ENCODE assay signal across 18 cellular contexts in genomic region chr20:15100506-15101160, GRCh38.
DNase-seq lines count a peak whose midpoint lies in the region; ATAC-seq, FAIRE-seq and TF ChIP-seq lines count a peak whose summit lies in the region.
"Had no signal": no experiment of that assay in that cellular context is flagged by ENCODE, and none has a peak within 500 bp of the region (broad histone marks: within the 10 kb centered on the region; RNA-seq: fewer than 3 reads in every experiment).

No MANE protein-coding gene starts in this region.

- POLR2A ChIA-PET in CD8-positive, alpha-beta memory T cell (lab: Charles Lee): no interaction called here

- peaks cover 4 to 31% (median 9%) of the 10 kb centered on the region in 5 donors for H3K9me3 Mint-ChIP-seq in CD8-positive, alpha-beta memory T cell

- H3K27ac Mint-ChIP-seq in CD8-positive, alpha-beta memory T cell: no peak overlapping the region
- H3K27ac Mint-ChIP-seq: dendritic cell treated with granulocyte-macrophage colony-stimulating factor and Interleukin-4, amounts not matched to agents 40 ng/mL and 50 ng/mL, for 4 days; stimulated activated naive CD8-positive, alpha-beta T cell treated with anti-CD3 and anti-CD28 coated beads, Interleukin-15, Interleukin-2, amounts not matched to agents 100 ng/mL and 50 ng/mL, for 24 hours had no signal

- peak; percentile 25 for DNase-seq in GM03348 (ENCODE audit: low spot score)
- DNase-seq in brain microvascular endothelial cell: peak; percentile 58
- DNase-seq in kidney tubule cell (ENCODE audit: low spot score): peak; percentile 63
- no peak for DNase-seq in ureter (ENCODE audit: low spot score)
- no peak for DNase-seq in CD8-positive, alpha-beta memory T cell
- DNase-seq in activated CD4-positive, CD25-positive, alpha-beta regulatory T cell treated with anti-CD3 and anti-CD28 coated beads, Interleukin-2, amount 50 U/mL, for 72 hours: no peak
- DNase-seq in GM12891 (ENCODE audit: insufficient read length, low spot score): no peak
- DNase-seq: activated CD4-positive, alpha-beta T cell treated with anti-CD3 and anti-CD28 coated beads, Interleukin-2, amount 50 U/mL, for 1 hour; activated naive CD4-positive, alpha-beta T cell treated with Interleukin-2 at 50 U/mL for 16 hours; NCI-H1436; NCI-H2227 treated with DMSO at 0.1 percent for 48 hours had no signal

- no peak for FAIRE-seq in GM12891 (lab: Jason Lieb, UNC)
- FAIRE-seq: HTR-8/SVneo had no signal

- in situ Hi-C loops in brain microvascular endothelial cell (cut with HindIII; ENCODE audit: low pct_ligation_motif_present, low sequenced_read_pairs): no loop called here

- peaks cover 0 to 23% (median 0%) of the 10 kb centered on the region in 3 donors for H3K36me3 Mint-ChIP-seq in CD8-positive, alpha-beta memory T cell

- no peaks in the 10 kb centered on the region for H3K4me1 Mint-ChIP-seq in CD8-positive, alpha-beta memory T cell
- H3K4me1 Mint-ChIP-seq: neural crest cell had no signal

- no peaks in the 10 kb centered on the region for H3K36me3 ChIP-seq in brain microvascular endothelial cell (replicated peaks)
- H3K36me3 ChIP-seq in CD8-positive, alpha-beta memory T cell (ENCODE audit: insufficient read depth, low read length): no peaks in the 10 kb centered on the region
- H3K36me3 ChIP-seq: HAP-1 had no signal

- H3K27ac ChIP-seq in brain microvascular endothelial cell: no peak overlapping the region
- H3K27ac ChIP-seq in CD8-positive, alpha-beta memory T cell (ENCODE audit: low read depth, low read length): no peak overlapping the region

- no peaks in the 10 kb centered on the region for H3K27me3 ChIP-seq in brain microvascular endothelial cell (replicated peaks)
- H3K27me3 ChIP-seq in CD8-positive, alpha-beta memory T cell (ENCODE audit: insufficient read depth, low read length, poor library complexity, severe bottlenecking): no peaks in the 10 kb centered on the region

- no peaks in the 10 kb centered on the region for H3K27me3 Mint-ChIP-seq in CD8-positive, alpha-beta memory T cell
- H3K27me3 Mint-ChIP-seq: dendritic cell treated with granulocyte-macrophage colony-stimulating factor and Interleukin-4, amounts not matched to agents 40 ng/mL and 50 ng/mL, for 4 days; stimulated activated naive CD8-positive, alpha-beta T cell treated with anti-CD3 and anti-CD28 coated beads, Interleukin-15, Interleukin-2, amounts not matched to agents 100 ng/mL and 50 ng/mL, for 24 hours had no signal

- H3K4me1 ChIP-seq in CD8-positive, alpha-beta memory T cell (ENCODE audit: insufficient read depth, low read length): no peaks in the 10 kb centered on the region
- H3K4me1 ChIP-seq: HAP-1 had no signal

- TF ChIP-seq POLR2A in GM12891 (IDR thresholded peaks at IDR 0.05; ENCODE audit: low read depth, low read length): no peak

- no peak overlapping the region for H3K4me3 Mint-ChIP-seq in CD8-positive, alpha-beta memory T cell
- H3K4me3 Mint-ChIP-seq: dendritic cell treated with granulocyte-macrophage colony-stimulating factor and Interleukin-4, amounts not matched to agents 40 ng/mL and 50 ng/mL, for 4 days; neural crest cell; stimulated activated naive CD8-positive, alpha-beta T cell treated with anti-CD3 and anti-CD28 coated beads, Interleukin-15, Interleukin-2, amounts not matched to agents 100 ng/mL and 50 ng/mL, for 24 hours had no signal

- H3K9me3 ChIP-seq in CD8-positive, alpha-beta memory T cell (ENCODE audit: low read length): no peaks in the 10 kb centered on the region
- H3K9me3 ChIP-seq: HAP-1 had no signal

- H3K4me3 ChIP-seq in brain microvascular endothelial cell (ENCODE audit: low read depth, low read length): no peak overlapping the region
- H3K4me3 ChIP-seq in CD8-positive, alpha-beta memory T cell (ENCODE audit: low read length): no peak overlapping the region
- H3K4me3 ChIP-seq: HAP-1 had no signal

- TF ChIP-seq CTCF in brain microvascular endothelial cell (IDR thresholded peaks at IDR 0.05; ENCODE audit: low read depth, low read length, missing control alignments): no peak

- CTCF ChIA-PET in CD8-positive, alpha-beta memory T cell (lab: Charles Lee): no interaction called here

- ATAC-seq in HG02981 (IDR thresholded peaks at IDR 0.05; ENCODE audit: unreplicated experiment): peak; percentile 73
- ATAC-seq: esophagus mucosa had no signal

TF ChIP-seq in GM12891, 5 proteins besides CTCF, POLR2A, EP300 and RAD21:
- TF ChIP-seq TAF1 (IDR thresholded peaks at IDR 0.05; ENCODE audit: low read depth, low read length) (no peak), SPI1 (IDR thresholded peaks at IDR 0.05; ENCODE audit: low read depth, low read length) (no peak), PAX5 (IDR thresholded peaks at IDR 0.05; ENCODE audit: insufficient read depth, low read length, severe bottlenecking) (no peak), POLR2AphosphoS5 (IDR thresholded peaks at IDR 0.05; ENCODE audit: low read depth, low read length) (no peak), POU2F2 (IDR thresholded peaks at IDR 0.05; ENCODE audit: low read depth, low read length) (no peak)

Comparison
In these comparisons a context has a peak if more than half of its experiments do, and no peak if none do; other contexts are left out.
1. DNase-seq: peak in GM03348 (single experiment), brain microvascular endothelial cell (single experiment) and kidney tubule cell (single experiment); none in ureter (single experiment), CD8-positive, alpha-beta memory T cell (0 of 5), activated CD4-positive, CD25-positive, alpha-beta regulatory T cell treated with anti-CD3 and anti-CD28 coated beads, Interleukin-2, amount 50 U/mL, for 72 hours (single experiment) and GM12891 (single experiment).